In the genomic region with DNA sequence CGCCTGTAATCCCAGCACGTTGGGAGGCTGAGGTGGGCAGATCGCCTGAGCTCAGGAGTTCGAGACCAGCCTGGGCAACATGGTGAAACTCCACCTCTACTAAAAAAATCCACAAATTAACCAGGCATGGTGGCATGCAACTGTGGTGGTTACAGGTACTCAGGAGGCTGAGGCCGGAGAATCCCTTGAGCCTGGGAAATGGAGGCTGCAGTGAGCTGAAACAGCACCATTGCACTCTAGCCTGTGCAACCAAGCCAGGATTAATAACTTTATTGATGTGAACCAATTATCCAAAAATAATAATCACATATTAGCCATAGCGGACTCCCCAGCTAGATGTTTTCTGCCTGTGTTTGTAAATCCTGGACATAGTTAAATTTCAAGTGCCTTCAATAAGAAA, we compare ENCODE assay signal across 12 cellular contexts. TPM values are rescaled to one million over a fixed set of nuclear protein-coding genes. Genes with fewer than 3 reads are reported as not detected.
DNase-seq lines count a peak whose midpoint lies in the region; ATAC-seq and TF ChIP-seq lines count a peak whose summit lies in the region.
"Had no signal": no experiment of that assay in that cellular context is flagged by ENCODE, and none has a peak within 500 bp of the region (broad histone marks: within the 10 kb centered on the region; RNA-seq: fewer than 3 reads in every experiment).

No MANE protein-coding gene starts in this region.

- H2AFZ ChIP-seq in IMR-90 (replicated peaks; ENCODE audit: low read length, poor library complexity), result peak overlapping the region; percentile 4

- H4K5ac ChIP-seq in IMR-90 (ENCODE audit: low read depth, low read length), result no peak overlapping the region

- CTCF ChIA-PET in IMR-90 (lab: Yijun Ruan, JAX), result no interaction called here
- CTCF ChIA-PET in activated CD4-positive, alpha-beta memory T cell treated with anti-CD3 and anti-CD28 coated beads for 36 hours (lab: Charles Lee), result interaction anchor here (1.0 to 2.1 kb wide), 4 partner anchors 21 to 389 kb away, joined by 3 to 6 read pairs (median 5); no protein-coding TSS in a partner anchor

- H3K4me3 Mint-ChIP-seq in naive thymus-derived CD8-positive, alpha-beta T cell, result peak overlapping the region in 3 of 10 donors; percentile 62 to 95 (median 88)
- H3K4me3 Mint-ChIP-seq in activated CD4-positive, alpha-beta memory T cell treated with anti-CD3 and anti-CD28 coated beads for 36 hours, result no peak overlapping the region
- H3K4me3 Mint-ChIP-seq: activated naive CD8-positive, alpha-beta T cell treated with anti-CD3 and anti-CD28 coated beads, Interleukin-2, amount 50 U/mL, for 24 hours had no signal

- H2BK120ac ChIP-seq in IMR-90 (ENCODE audit: low read depth, low read length), result no peak overlapping the region

- no peaks in the 10 kb centered on the region for H3K36me3 Mint-ChIP-seq in naive thymus-derived CD8-positive, alpha-beta T cell
- peaks cover 5% of the 10 kb centered on the region for H3K36me3 Mint-ChIP-seq in activated CD4-positive, alpha-beta memory T cell treated with anti-CD3 and anti-CD28 coated beads for 36 hours

- dilution Hi-C loops in IMR-90 (cut with HindIII; ENCODE audit: low sequenced_read_pairs, unreplicated experiment), result loop anchor here (25.0 kb wide), 1 partner anchor 389 kb away; no protein-coding TSS in a partner anchor

- H3K23ac ChIP-seq in IMR-90 (ENCODE audit: low read depth, low read length), result peak overlapping the region; percentile 18; the same call in 1 of the 2 replicates

- no peaks in the 10 kb centered on the region for H3K36me3 ChIP-seq in IMR-90 (ENCODE audit: control insufficient read depth, insufficient read depth, low read length)
- no peaks in the 10 kb centered on the region for H3K36me3 ChIP-seq in lower lobe of right lung
- no peaks in the 10 kb centered on the region for H3K36me3 ChIP-seq in stomach smooth muscle (ENCODE audit: control insufficient read depth in 2 of 2, insufficient read depth in 2 of 2, low read length in 2 of 2)

- no peak overlapping the region for H2AK5ac ChIP-seq in IMR-90 (ENCODE audit: low read depth, low read length)

- no peak overlapping the region for H2BK20ac ChIP-seq in IMR-90 (ENCODE audit: low read depth, low read length)

- no TSS peak for BruUV-seq in IMR-90 (replicated peaks; lab: Mats Ljungman, UMichigan)

- no peak overlapping the region for H3K18ac ChIP-seq in IMR-90 (ENCODE audit: low read depth, low read length)

- POLR2A ChIA-PET in IMR-90 (lab: Charles Lee; ENCODE audit: unreplicated experiment), result no interaction called here
- POLR2A ChIA-PET in naive thymus-derived CD8-positive, alpha-beta T cell (lab: Charles Lee), result no interaction called here
- POLR2A ChIA-PET in activated CD4-positive, alpha-beta memory T cell treated with anti-CD3 and anti-CD28 coated beads for 36 hours (lab: Charles Lee), result no interaction called here

- peaks cover 11% of the 10 kb centered on the region; the same call in 1 of the 2 replicates for H4K20me1 ChIP-seq in IMR-90 (ENCODE audit: insufficient read depth, low read length)

- peak overlapping the region in 1 of 2 experiments; percentile 48; a peak in 1 of 4 replicates for H4K8ac ChIP-seq in IMR-90 (ENCODE audit: low read depth in 2 of 2, low read length in 2 of 2)

- H3K4ac ChIP-seq in IMR-90 (ENCODE audit: low read depth, low read length), result no peak overlapping the region

- no peak overlapping the region for H3K56ac ChIP-seq in IMR-90 (ENCODE audit: extremely low read depth, insufficient read depth, low read length)

- intact Hi-C loops in IMR-90 (cut with micrococcal nuclease), result loop anchor here (5.0 kb wide), 2 partner anchors 134 to 199 kb away; no protein-coding TSS in a partner anchor
- intact Hi-C loops in lower lobe of right lung (cut with DNase I), result no loop called here
- intact Hi-C loops in activated CD4-positive, alpha-beta memory T cell treated with anti-CD3 and anti-CD28 coated beads for 36 hours (cut with micrococcal nuclease), result loop anchor here (5.0 kb wide), 2 partner anchors 209 to 301 kb away; a partner anchor contains a TSS

- no peak for TF ChIP-seq POLR2A in IMR-90 (IDR thresholded peaks at IDR 0.05; ENCODE audit: low read depth, low read length)

- H3K27me3 ChIP-seq in IMR-90 (ENCODE audit: control insufficient read depth, insufficient read depth, low read length) (no peaks in the 10 kb centered on the region), lower lobe of right lung (ENCODE audit: low read depth) (no peaks in the 10 kb centered on the region), stomach smooth muscle (ENCODE audit: control insufficient read depth in 1 of 2, insufficient read depth in 2 of 2, low read length in 2 of 2) (no peaks in the 10 kb centered on the region)

- no peak overlapping the region for H2BK15ac ChIP-seq in IMR-90 (ENCODE audit: low read depth, low read length)

- H3K4me1 ChIP-seq in IMR-90 (ENCODE audit: control insufficient read depth, insufficient read depth, low read length) (peaks cover 8% of the 10 kb centered on the region), lower lobe of right lung (peaks cover 42% of the 10 kb centered on the region), stomach smooth muscle (ENCODE audit: control insufficient read depth, insufficient read depth, low read length) (peaks cover 32% of the 10 kb centered on the region)

- TF ChIP-seq CTCF in IMR-90 (conservative IDR thresholded peaks at IDR 0.05; ENCODE audit: low read depth, low read length), result no peak
- no peak for TF ChIP-seq CTCF in lower lobe of right lung (IDR thresholded peaks at IDR 0.05)

- no peak for TF ChIP-seq RAD21 in IMR-90 (IDR thresholded peaks at IDR 0.05; ENCODE audit: low read length)

- H3K4me1 Mint-ChIP-seq in naive thymus-derived CD8-positive, alpha-beta T cell, result peaks cover 14 to 38% (median 24%) of the 10 kb centered on the region in 4 donors
- H3K4me1 Mint-ChIP-seq in activated CD4-positive, alpha-beta memory T cell treated with anti-CD3 and anti-CD28 coated beads for 36 hours (ENCODE audit: low read depth), result peaks cover 16% of the 10 kb centered on the region

- peaks cover 0 to 18% of the 10 kb centered on the region in 2 experiments; a peak in 3 of 4 replicates for H3K79me1 ChIP-seq in IMR-90 (ENCODE audit: low read depth in 1 of 2, low read length in 2 of 2)

- 0 out of 2 replicates have a peak overlapping the region, but pooled peaks have one; percentile 58 for H3K14ac ChIP-seq in IMR-90 (replicated peaks; ENCODE audit: low read depth, low read length)

- ATAC-seq in IMR-90 (ENCODE audit: low read depth), result no peak
- no peak for ATAC-seq in lower lobe of right lung
- no peak for ATAC-seq in naive thymus-derived CD8-positive, alpha-beta T cell
- ATAC-seq: activated naive CD8-positive, alpha-beta T cell treated with anti-CD3 and anti-CD28 coated beads, Interleukin-2, amount 50 U/mL, for 24 hours had no signal

- H3K27me3 Mint-ChIP-seq in naive thymus-derived CD8-positive, alpha-beta T cell, result peaks cover 0 to 4% (median 0%) of the 10 kb centered on the region in 5 donors
- H3K27me3 Mint-ChIP-seq in activated CD4-positive, alpha-beta memory T cell treated with anti-CD3 and anti-CD28 coated beads for 36 hours, result peaks cover 4% of the 10 kb centered on the region
- H3K27me3 Mint-ChIP-seq: activated naive CD8-positive, alpha-beta T cell treated with anti-CD3 and anti-CD28 coated beads, Interleukin-2, amount 50 U/mL, for 24 hours had no signal

- no peak overlapping the region for H4K91ac ChIP-seq in IMR-90 (ENCODE audit: insufficient read depth, low read depth, low read length)

- H3K27ac Mint-ChIP-seq in naive thymus-derived CD8-positive, alpha-beta T cell, result no peak overlapping the region
- H3K27ac Mint-ChIP-seq in activated CD4-positive, alpha-beta memory T cell treated with anti-CD3 and anti-CD28 coated beads for 36 hours, result no peak overlapping the region
- H3K27ac Mint-ChIP-seq: activated naive CD8-positive, alpha-beta T cell treated with anti-CD3 and anti-CD28 coated beads, Interleukin-2, amount 50 U/mL, for 24 hours had no signal

- H3K9ac ChIP-seq in IMR-90 (ENCODE audit: low read depth, low read length) (0 out of 2 replicates have a peak overlapping the region, but pooled peaks have one; percentile 33), stomach smooth muscle (ENCODE audit: low read length in 2 of 2) (peak overlapping the region in 1 of 2 donors; percentile 30)

- H3K4me3 ChIP-seq in IMR-90 (ENCODE audit: insufficient read depth, low read depth, low read length), result no peak overlapping the region
- H3K4me3 ChIP-seq in lower lobe of right lung, result peak overlapping the region; percentile 77
- peak overlapping the region in 1 of 2 donors; percentile 91 for H3K4me3 ChIP-seq in stomach smooth muscle (ENCODE audit: low read length in 2 of 2)

- no peak overlapping the region for H2AK9ac ChIP-seq in IMR-90 (replicated peaks; ENCODE audit: low read depth, low read length, poor library complexity)

- no peak for DNase-seq in IMR-90
- DNase-seq in caudate nucleus (lab: John Stamatoyannopoulos, UW), result no peak
- DNase-seq in lower lobe of right lung, result no peak
- DNase-seq in naive thymus-derived CD8-positive, alpha-beta T cell, result no peak
- no peak for DNase-seq in kidney tubule cell (ENCODE audit: low spot score)
- no peak for DNase-seq in EL
- no peak for DNase-seq in activated CD4-positive, alpha-beta memory T cell treated with anti-CD3 and anti-CD28 coated beads for 36 hours
- DNase-seq: activated CD8-positive, alpha-beta memory T cell treated with anti-CD3 and anti-CD28 coated beads, Interleukin-2, amount 50 U/mL, for 4 hours; activated naive CD8-positive, alpha-beta T cell treated with anti-CD3 and anti-CD28 coated beads, Interleukin-2, amount 50 U/mL, for 24 hours; effector CD8-positive, alpha-beta T cell; NCI-H146 had no signal

- peak overlapping the region; percentile 97; the same call in 1 of the 2 replicates for H3K4me2 ChIP-seq in IMR-90 (ENCODE audit: low read depth, low read length)

- no peak overlapping the region for H3K27ac ChIP-seq in IMR-90 (ENCODE audit: insufficient read depth, low read length)
- H3K27ac ChIP-seq in caudate nucleus (ENCODE audit: low read depth, low read length), result peak overlapping the region; percentile 72
- H3K27ac ChIP-seq in lower lobe of right lung, result peak overlapping the region; percentile 89
- H3K27ac ChIP-seq in stomach smooth muscle (ENCODE audit: low read length), result peak overlapping the region; percentile 76

- H3K9me1 ChIP-seq in IMR-90 (ENCODE audit: insufficient read depth, low read length), result peaks cover 4% of the 10 kb centered on the region; the same call in 1 of the 2 replicates

- H3K9me3 ChIP-seq in IMR-90 (ENCODE audit: control insufficient read depth, insufficient read depth, low read length), result no peaks in the 10 kb centered on the region
- no peaks in the 10 kb centered on the region for H3K9me3 ChIP-seq in lower lobe of right lung
- no peaks in the 10 kb centered on the region for H3K9me3 ChIP-seq in stomach smooth muscle (ENCODE audit: control insufficient read depth in 2 of 2, low read length in 2 of 2)

- WGBS in IMR-90 (ENCODE audit: extremely low coverage in 2 of 2, insufficient read length in 1 of 2), 2 experiments, result no CpG with 5 or more reads among the region's 6 CpGs

- in situ Hi-C loops in IMR-90 (cut with MboI; ENCODE audit: low sequenced_read_pairs), result no loop called here

- H2BK5ac ChIP-seq in IMR-90 (ENCODE audit: low read depth, low read length, poor library complexity, severe bottlenecking), result no peak overlapping the region

- H3K9me3 Mint-ChIP-seq in naive thymus-derived CD8-positive, alpha-beta T cell, result no peaks in the 10 kb centered on the region
- no peaks in the 10 kb centered on the region for H3K9me3 Mint-ChIP-seq in activated CD4-positive, alpha-beta memory T cell treated with anti-CD3 and anti-CD28 coated beads for 36 hours
- H3K9me3 Mint-ChIP-seq: activated naive CD8-positive, alpha-beta T cell treated with anti-CD3 and anti-CD28 coated beads, Interleukin-2, amount 50 U/mL, for 24 hours had no signal

RNA-seq across cellular contexts. Expression of a gene that starts 1.8 kb away (rescaled TPM):
- total RNA-seq in IMR-90 (2012; rRNA removed), result 25.6 and 61.9 TPM in 2 replicates
- polyA plus RNA-seq in IMR-90 (2012; rRNA removed), result 17.8 and 23.6 TPM in 2 replicates
- polyA plus RNA-seq in IMR-90 (2012; cell fraction: cytosol; rRNA removed), result 6.2 and 9.8 TPM in 2 replicates
- polyA plus RNA-seq in IMR-90 (2012; cell fraction: nucleus; rRNA removed; ENCODE audit: low replicate concordance), result 5.4 and 9.6 TPM in 2 replicates
- total RNA-seq in lower lobe of right lung, result 56.8 TPM
- total RNA-seq in naive thymus-derived CD8-positive, alpha-beta T cell, result 10 to 100 TPM; 52.0 to 55.5 TPM
- polyA plus RNA-seq in naive thymus-derived CD8-positive, alpha-beta T cell, result 10 to 100 TPM; 38.0 to 47.8 (median 38.1) TPM
- 10 to 100 TPM; 58.2 TPM for total RNA-seq in activated CD4-positive, alpha-beta memory T cell treated with anti-CD3 and anti-CD28 coated beads for 36 hours
